13 cellular contexts compared by ENCODE assay signal in the genomic region with DNA sequence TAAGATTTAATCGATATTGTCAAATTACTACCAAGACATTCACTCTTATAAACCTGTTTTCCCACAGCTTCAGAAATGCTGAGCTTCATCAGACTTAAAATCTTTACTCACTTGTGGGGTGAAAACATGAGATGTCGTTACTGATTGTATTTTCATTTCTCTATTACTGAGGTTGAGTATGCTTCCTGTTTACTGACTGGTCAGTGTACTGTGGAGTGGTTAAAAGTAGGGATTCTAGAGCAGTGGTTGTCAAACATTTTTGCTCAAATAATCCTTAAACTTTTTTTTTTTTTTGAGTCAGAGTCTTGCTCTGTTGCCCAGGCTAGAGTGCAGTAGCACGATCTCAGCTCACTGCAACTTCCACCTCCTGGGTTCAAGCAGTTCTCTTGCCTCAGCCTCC. TPM values are rescaled to one million over a fixed set of nuclear protein-coding genes. Genes with fewer than 3 reads are reported as not detected.
DNase-seq lines count a peak whose midpoint lies in the region; ATAC-seq and TF ChIP-seq lines count a peak whose summit lies in the region.
"Had no signal": no experiment of that assay in that cellular context is flagged by ENCODE, and none has a peak within 500 bp of the region (broad histone marks: within the 10 kb centered on the region; RNA-seq: fewer than 3 reads in every experiment).

No MANE protein-coding gene starts in this region.

- H3K4me3 ChIP-seq in GM12865 (ENCODE audit: low read depth, low read length) = no peak overlapping the region
- H3K4me3 ChIP-seq: prostate gland had no signal

- H3K36me3 Mint-ChIP-seq in IgD-negative memory B cell = no peaks in the 10 kb centered on the region

- H3K27ac Mint-ChIP-seq in IgD-negative memory B cell = peak overlapping the region in 2 of 3 donors; percentile 4 to 40

- H3K9me3 Mint-ChIP-seq in IgD-negative memory B cell = no peaks in the 10 kb centered on the region

- peak; percentile 91 for ATAC-seq in GM19372 (IDR thresholded peaks at IDR 0.05; ENCODE audit: low read depth, unreplicated experiment)
- peak; percentile 90 for ATAC-seq in HG02852 (IDR thresholded peaks at IDR 0.05; ENCODE audit: unreplicated experiment)

- H3K4me1 Mint-ChIP-seq in IgD-negative memory B cell = peaks cover 6 to 15% (median 11%) of the 10 kb centered on the region in 3 donors

- H3K27me3 Mint-ChIP-seq in IgD-negative memory B cell = no peaks in the 10 kb centered on the region

- no peak for TF ChIP-seq CTCF in GM12865 (IDR thresholded peaks at IDR 0.05; ENCODE audit: insufficient read depth, low read depth, low read length, missing control alignments)

- DNase-seq in GM12865 (ENCODE audit: low read depth) = peak; percentile 63
- no peak for DNase-seq in mesenteric fat pad (ENCODE audit: low spot score)
- DNase-seq in iPS-NIHi7 (ENCODE audit: extremely low spot score) = no peak
- no peak for DNase-seq in hepatic stellate cell (ENCODE audit: low spot score)
- DNase-seq in HuH-7 (ENCODE audit: low spot score) = no peak
- DNase-seq: activated CD8-positive, alpha-beta memory T cell treated with anti-CD3 and anti-CD28 coated beads, Interleukin-2, amount 50 U/mL, for 48 hours; NCI-H1092 treated with DMSO at 0.1 percent for 48 hours; NCI-H510A treated with DMSO at 0.1 percent for 48 hours; SHP77 had no signal

- peak overlapping the region in 3 of 4 donors; percentile 8 to 75 (median 74) for H3K4me3 Mint-ChIP-seq in IgD-negative memory B cell

RNA-seq across cellular contexts. Expression of gene NSUN7, which starts 50.3 kb away (rescaled TPM):
- polyA plus RNA-seq in IgD-negative memory B cell = 1.1 TPM
- total RNA-seq in mesenteric fat pad = 1.7 TPM
